11 cellular contexts compared by ENCODE assay signal in genomic region chrX:129577473-129577872, GRCh38. TPM values are rescaled to one million over a fixed set of nuclear protein-coding genes. Genes with fewer than 3 reads are reported as not detected.
DNase-seq lines count a peak whose midpoint lies in the region; ATAC-seq, FAIRE-seq and TF ChIP-seq lines count a peak whose summit lies in the region.
"Had no signal": no experiment of that assay in that cellular context is flagged by ENCODE, and none has a peak within 500 bp of the region (broad histone marks: within the 10 kb centered on the region; RNA-seq: fewer than 3 reads in every experiment).

No MANE protein-coding gene starts in this region.

- ATAC-seq in Right ventricle myocardium superior (ENCODE audit: poor library complexity), result peak; percentile 62
- no peak for ATAC-seq in HG02610 (IDR thresholded peaks at IDR 0.05; ENCODE audit: unreplicated experiment)
- ATAC-seq in stimulated activated naive CD8-positive, alpha-beta T cell treated with anti-CD3 and anti-CD28 coated beads, Interleukin-15, Interleukin-2, amounts not matched to agents 100 U/mL and 50 U/mL, for 24 hours, result no peak
- ATAC-seq: GM12878 had no signal

- H3K36me3 ChIP-seq in right atrium auricular region (peaks cover 21% of the 10 kb centered on the region), keratinocyte (ENCODE audit: control insufficient read depth in 2 of 2, extremely low read depth in 1 of 2, insufficient read depth in 2 of 2, low read length in 2 of 2) (peaks cover 0 to 5% of the 10 kb centered on the region in 2 experiments)

- H3K79me2 ChIP-seq in keratinocyte (ENCODE audit: control insufficient read depth, insufficient read depth, low read length), result no peaks in the 10 kb centered on the region

- H3K9me3 ChIP-seq in right atrium auricular region, result no peaks in the 10 kb centered on the region
- no peaks in the 10 kb centered on the region for H3K9me3 ChIP-seq in keratinocyte (ENCODE audit: control insufficient read depth, low read depth, low read length)

- no peak overlapping the region for H3K9ac ChIP-seq in keratinocyte (ENCODE audit: control insufficient read depth, extremely low read depth, insufficient read depth, low read length)
- H3K9ac ChIP-seq: BLaER1 had no signal

- H3K4me2 ChIP-seq in keratinocyte (ENCODE audit: control insufficient read depth, extremely low read depth, insufficient read depth, low read depth, low read length), result no peak overlapping the region
- H3K4me2 ChIP-seq: BLaER1 had no signal

- no peak overlapping the region for H2AFZ ChIP-seq in keratinocyte (ENCODE audit: control insufficient read depth, low read length)

- intact Hi-C loops in Right ventricle myocardium superior (cut with DNase I), result no loop called here
- intact Hi-C loops in head of caudate nucleus (cut with DNase I), result no loop called here

- no peaks in the 10 kb centered on the region for H3K9me3 Mint-ChIP-seq in brain

- H3K27me3 Mint-ChIP-seq in brain, result no peaks in the 10 kb centered on the region

- peak; percentile 39 for FAIRE-seq in keratinocyte (lab: Jason Lieb, UNC)
- FAIRE-seq: GM12878 had no signal

- peaks cover 35% of the 10 kb centered on the region for H3K36me3 Mint-ChIP-seq in brain

- H3K27ac Mint-ChIP-seq in brain, result peak overlapping the region in 3 of 5 experiments; percentile 10 to 67 (median 52)

- DNase-seq in Right ventricle myocardium superior, result no peak
- no peak for DNase-seq in right atrium auricular region (ENCODE audit: low spot score)
- no peak for DNase-seq in keratinocyte (ENCODE audit: low read depth, low spot score)
- no peak for DNase-seq in NCI-H1105 (lab: John Stamatoyannopoulos, UW)
- DNase-seq in stimulated activated naive CD8-positive, alpha-beta T cell treated with anti-CD3 and anti-CD28 coated beads, Interleukin-15, Interleukin-2, amounts not matched to agents 100 U/mL and 50 U/mL, for 24 hours, result no peak
- DNase-seq in head of caudate nucleus, result no peak
- DNase-seq: activated CD4-positive, alpha-beta T cell treated with anti-CD3 and anti-CD28 coated beads for 48 hours had no signal

- H3K4me3 ChIP-seq in right atrium auricular region (no peak overlapping the region), keratinocyte (ENCODE audit: control insufficient read depth in 2 of 3, extremely low read depth in 1 of 3, insufficient read depth in 2 of 3, low read depth in 1 of 3, low read length in 3 of 3) (no peak overlapping the region)
- H3K4me3 ChIP-seq: BLaER1, GM12878 had no signal

- peaks cover 7% of the 10 kb centered on the region for H3K4me1 Mint-ChIP-seq in brain

- H3K27me3 ChIP-seq in right atrium auricular region (no peaks in the 10 kb centered on the region), keratinocyte (ENCODE audit: control insufficient read depth, extremely low read depth, insufficient read depth, low read length) (no peaks in the 10 kb centered on the region)

- H4K20me1 ChIP-seq in keratinocyte (ENCODE audit: control insufficient read depth, extremely low read depth, insufficient read depth, low read length), result no peaks in the 10 kb centered on the region
- H4K20me1 ChIP-seq: BLaER1 had no signal

- H3K4me3 Mint-ChIP-seq in brain, result no peak overlapping the region

- no peak overlapping the region for H3K27ac ChIP-seq in right atrium auricular region
- H3K27ac ChIP-seq in keratinocyte (ENCODE audit: control insufficient read depth, insufficient read depth, low read length), result no peak overlapping the region
- H3K27ac ChIP-seq: BLaER1 had no signal

- H3K4me1 ChIP-seq in right atrium auricular region (no peaks in the 10 kb centered on the region), keratinocyte (ENCODE audit: control insufficient read depth, extremely low read depth, insufficient read depth, low read length) (no peaks in the 10 kb centered on the region)
- H3K4me1 ChIP-seq: BLaER1 had no signal

- H3K9me1 ChIP-seq in keratinocyte (ENCODE audit: control insufficient read depth, extremely low read depth, insufficient read depth, low read length), result no peaks in the 10 kb centered on the region

- dilution Hi-C loops in keratinocyte (cut with MboI; ENCODE audit: extremely low pct_ligation_motif_present, low sequenced_read_pairs), result no loop called here

- TF ChIP-seq CTCF in right atrium auricular region (IDR thresholded peaks at IDR 0.05), result no peak
- no peak for TF ChIP-seq CTCF in brain (conservative IDR thresholded peaks at IDR 0.05)
- no peak for TF ChIP-seq CTCF in keratinocyte (optimal IDR thresholded peaks at IDR 0.05 in 1 of 3, IDR thresholded peaks at IDR 0.05 in 1 of 3, conservative IDR thresholded peaks at IDR 0.05 in 1 of 3; ENCODE audit: extremely low read depth in 1 of 3, insufficient read depth in 2 of 3, low read length in 3 of 3)

RNA-seq across cellular contexts. Expression of gene OCRL, which starts 37.4 kb away (rescaled TPM):
- 9.4 TPM for total RNA-seq in Right ventricle myocardium superior
- total RNA-seq in right atrium auricular region, result 10 to 100 TPM; 10.6 to 12.6 TPM
- 35.5 TPM for polyA plus RNA-seq in brain (ENCODE audit: insufficient read depth, low read depth, low replicate concordance)
- polyA plus RNA-seq in keratinocyte, result 22.9 to 27.9 TPM (median 25.4 TPM) in 3 replicates
- 7.5 TPM for polyA plus RNA-seq in keratinocyte (2011; ENCODE audit: low read depth)
- 20.2 and 36.6 TPM in 2 replicates for polyA plus RNA-seq in keratinocyte (2011; cell fraction: cytosol; rRNA removed)
- polyA plus RNA-seq in keratinocyte (2011; cell fraction: nucleus; rRNA removed), result 41.2 and 42.2 TPM in 2 replicates
- 12.3 and 17.0 TPM in 2 replicates for polyA plus RNA-seq in keratinocyte (2012; ENCODE audit: low replicate concordance)
- polyA minus RNA-seq in keratinocyte, result 14.9 to 29.2 TPM (median 19.7 TPM) in 3 replicates
- polyA minus RNA-seq in keratinocyte (2011; cell fraction: cytosol; rRNA and poly(A)+ RNA removed), result 15.3 TPM
- 16.1 and 34.3 TPM in 2 replicates for polyA minus RNA-seq in keratinocyte (2011; cell fraction: nucleus; rRNA and poly(A)+ RNA removed)

RNA-seq across cellular contexts. Expression of gene SMARCA1, which starts 54.2 kb away (rescaled TPM):
- 27.5 TPM for total RNA-seq in Right ventricle myocardium superior
- total RNA-seq in right atrium auricular region, result 10 to 100 TPM; 24.1 to 35.2 TPM
- polyA plus RNA-seq in brain (ENCODE audit: insufficient read depth, low read depth, low replicate concordance), result 28.5 TPM
- polyA plus RNA-seq in keratinocyte, result 15.7 to 21.6 TPM (median 16.8 TPM) in 3 replicates
- 15.1 TPM for polyA plus RNA-seq in keratinocyte (2011; ENCODE audit: low read depth)
- 11.7 and 16.1 TPM in 2 replicates for polyA plus RNA-seq in keratinocyte (2011; cell fraction: cytosol; rRNA removed)
- polyA plus RNA-seq in keratinocyte (2011; cell fraction: nucleus; rRNA removed), result 18.2 and 23.4 TPM in 2 replicates
- 5.8 and 24.5 TPM in 2 replicates for polyA plus RNA-seq in keratinocyte (2012; ENCODE audit: low replicate concordance)
- polyA minus RNA-seq in keratinocyte, result 3.0 to 16.0 TPM (median 8.1 TPM) in 3 replicates
- 13.2 TPM for polyA minus RNA-seq in keratinocyte (2011; cell fraction: cytosol; rRNA and poly(A)+ RNA removed)
- 12.3 and 27.0 TPM in 2 replicates for polyA minus RNA-seq in keratinocyte (2011; cell fraction: nucleus; rRNA and poly(A)+ RNA removed)
